In the genomic region with DNA sequence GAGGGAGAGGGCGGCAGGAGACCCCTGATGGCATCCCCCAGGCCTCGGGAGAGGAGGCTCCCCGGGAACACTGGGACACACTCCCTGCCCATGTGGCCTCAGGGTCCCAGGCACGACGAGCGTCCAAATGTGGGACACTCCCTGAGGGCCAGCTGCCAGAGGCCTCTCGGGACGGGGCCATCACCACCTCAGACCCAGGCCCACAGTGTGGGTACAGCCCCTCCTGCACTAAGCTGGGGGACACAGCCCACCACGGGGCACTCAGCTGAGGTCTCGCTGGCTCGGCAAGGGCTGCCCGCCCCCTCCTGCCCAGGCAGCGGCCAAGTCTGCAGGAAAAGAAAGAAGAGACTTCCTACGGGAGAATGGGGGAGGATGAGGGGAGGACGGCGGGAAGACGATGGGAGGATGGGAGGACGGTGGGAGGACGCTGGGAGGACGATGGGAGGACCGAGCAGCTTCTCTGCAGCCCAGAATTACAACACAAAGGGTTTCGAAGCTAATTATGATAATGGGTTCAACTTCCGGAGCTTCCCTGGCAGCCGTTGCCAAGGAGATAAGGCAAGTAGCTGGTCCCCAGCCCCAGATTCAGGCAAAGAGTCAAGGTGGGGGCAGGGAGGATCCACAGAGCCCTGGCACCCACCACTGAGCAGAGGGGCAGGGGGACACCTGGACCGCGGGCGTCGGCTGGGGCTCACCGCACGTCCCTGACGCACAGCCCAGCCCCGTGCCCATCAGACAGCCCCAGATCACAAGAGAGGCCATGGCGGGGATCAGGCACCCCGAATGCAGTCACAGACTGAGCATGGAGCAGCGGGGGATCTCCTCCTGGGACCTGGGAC, we compare ENCODE assay signal across 2 cellular contexts.
TF ChIP-seq lines count a peak whose summit lies in the region.

No MANE protein-coding gene starts in this region.

TF ChIP-seq in SK-N-SH, 30 proteins besides CTCF, POLR2A, EP300 and RAD21 (continued from another document):
- no peak for TF ChIP-seq IRF3 (IDR thresholded peaks at IDR 0.05; ENCODE audit: low read depth, low read length)
- peak; percentile 54; the same call in 1 of the 2 replicates for TF ChIP-seq RCOR1 (IDR thresholded peaks at IDR 0.05; ENCODE audit: low read length)
- TF ChIP-seq FOSL2 (IDR thresholded peaks at IDR 0.05; ENCODE audit: borderline replicate concordance, low read depth), result no peak
TF ChIP-seq in SK-N-SH: peak in this region for 4.

TF ChIP-seq in SK-N-SH treated with all-trans-retinoic acid at 6 μM for 48 hours, 23 proteins besides CTCF, POLR2A, EP300 and RAD21 (continued from another document):
- TF ChIP-seq PPARA (CRISPR knock-in tag; IDR thresholded peaks at IDR 0.05; ENCODE audit: borderline replicate concordance) (no peak), ZC3H10 (CRISPR knock-in tag; IDR thresholded peaks at IDR 0.05) (no peak), CSDC2 (CRISPR knock-in tag; IDR thresholded peaks at IDR 0.05) (no peak), OSR1 (CRISPR knock-in tag; IDR thresholded peaks at IDR 0.05) (no peak), ISL1 (CRISPR knock-in tag; IDR thresholded peaks at IDR 0.05) (no peak), RARB (CRISPR knock-in tag; IDR thresholded peaks at IDR 0.05) (no peak), ESRRG (CRISPR knock-in tag; IDR thresholded peaks at IDR 0.05) (no peak), ARNTL (CRISPR knock-in tag; IDR thresholded peaks at IDR 0.05; ENCODE audit: borderline replicate concordance, low read depth) (no peak), ZNF565 (CRISPR knock-in tag; conservative IDR thresholded peaks at IDR 0.05; ENCODE audit: low read depth) (no peak), TCF4 (CRISPR knock-in tag; IDR thresholded peaks at IDR 0.05; ENCODE audit: borderline replicate concordance) (no peak), CREB5 (CRISPR knock-in tag; IDR thresholded peaks at IDR 0.05; ENCODE audit: low read depth) (no peak)
- TF ChIP-seq, protein P1, sequence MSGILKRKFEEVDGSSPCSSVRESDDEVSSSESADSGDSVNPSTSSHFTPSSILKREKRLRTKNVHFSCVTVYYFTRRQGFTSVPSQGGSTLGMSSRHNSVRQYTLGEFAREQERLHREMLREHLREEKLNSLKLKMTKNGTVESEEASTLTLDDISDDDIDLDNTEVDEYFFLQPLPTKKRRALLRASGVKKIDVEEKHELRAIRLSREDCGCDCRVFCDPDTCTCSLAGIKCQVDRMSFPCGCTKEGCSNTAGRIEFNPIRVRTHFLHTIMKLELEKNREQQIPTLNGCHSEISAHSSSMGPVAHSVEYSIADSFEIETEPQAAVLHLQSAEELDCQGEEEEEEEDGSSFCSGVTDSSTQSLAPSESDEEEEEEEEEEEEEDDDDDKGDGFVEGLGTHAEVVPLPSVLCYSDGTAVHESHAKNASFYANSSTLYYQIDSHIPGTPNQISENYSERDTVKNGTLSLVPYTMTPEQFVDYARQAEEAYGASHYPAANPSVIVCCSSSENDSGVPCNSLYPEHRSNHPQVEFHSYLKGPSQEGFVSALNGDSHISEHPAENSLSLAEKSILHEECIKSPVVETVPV (CRISPR knock-in tag; IDR thresholded peaks at IDR 0.05), result no peak
- TF ChIP-seq, protein P2, sequence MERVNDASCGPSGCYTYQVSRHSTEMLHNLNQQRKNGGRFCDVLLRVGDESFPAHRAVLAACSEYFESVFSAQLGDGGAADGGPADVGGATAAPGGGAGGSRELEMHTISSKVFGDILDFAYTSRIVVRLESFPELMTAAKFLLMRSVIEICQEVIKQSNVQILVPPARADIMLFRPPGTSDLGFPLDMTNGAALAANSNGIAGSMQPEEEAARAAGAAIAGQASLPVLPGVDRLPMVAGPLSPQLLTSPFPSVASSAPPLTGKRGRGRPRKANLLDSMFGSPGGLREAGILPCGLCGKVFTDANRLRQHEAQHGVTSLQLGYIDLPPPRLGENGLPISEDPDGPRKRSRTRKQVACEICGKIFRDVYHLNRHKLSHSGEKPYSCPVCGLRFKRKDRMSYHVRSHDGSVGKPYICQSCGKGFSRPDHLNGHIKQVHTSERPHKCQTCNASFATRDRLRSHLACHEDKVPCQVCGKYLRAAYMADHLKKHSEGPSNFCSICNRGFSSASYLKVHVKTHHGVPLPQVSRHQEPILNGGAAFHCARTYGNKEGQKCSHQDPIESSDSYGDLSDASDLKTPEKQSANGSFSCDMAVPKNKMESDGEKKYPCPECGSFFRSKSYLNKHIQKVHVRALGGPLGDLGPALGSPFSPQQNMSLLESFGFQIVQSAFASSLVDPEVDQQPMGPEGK (CRISPR knock-in tag; IDR thresholded peaks at IDR 0.05; ENCODE audit: borderline replicate concordance), result no peak
